In the genomic region with DNA sequence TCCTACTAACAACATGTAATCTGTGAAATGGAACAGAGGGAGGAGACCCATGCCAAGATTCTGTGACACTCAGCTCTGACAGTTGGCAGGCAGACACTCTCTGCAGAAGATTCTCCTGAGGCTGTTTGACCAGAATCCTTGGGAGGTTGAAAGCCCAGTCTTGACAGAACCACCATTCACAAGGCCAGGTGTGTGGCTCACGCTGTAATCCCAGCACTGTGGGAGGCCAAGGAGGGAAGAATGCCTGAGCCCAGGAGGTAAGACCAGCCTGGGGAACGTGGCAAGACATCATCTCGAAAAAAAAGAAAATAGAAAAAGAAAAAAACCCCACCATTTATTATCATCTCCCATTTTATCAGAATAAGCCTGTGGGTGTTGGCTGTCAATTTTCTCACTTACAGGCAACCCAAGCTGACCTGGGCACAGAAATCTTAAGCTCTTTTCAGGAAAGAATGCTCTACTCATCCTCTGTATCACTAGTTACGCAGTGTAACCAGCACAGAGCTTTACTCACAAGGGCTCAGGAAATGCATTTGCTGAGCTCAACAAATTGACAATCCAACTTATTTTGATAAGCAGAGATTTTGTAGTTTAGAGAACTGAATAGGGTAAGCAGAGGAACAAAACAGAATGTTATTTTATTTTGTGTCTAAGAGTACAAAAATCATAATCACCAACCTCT, we compare ENCODE assay signal across 2 cellular contexts. TPM values are rescaled to one million over a fixed set of nuclear protein-coding genes. Genes with fewer than 3 reads are reported as not detected.
"Had no signal": no experiment of that assay in that cellular context is flagged by ENCODE, and none has a peak within 500 bp of the region (broad histone marks: within the 10 kb centered on the region; RNA-seq: fewer than 3 reads in every experiment).

No MANE protein-coding gene starts in this region.

RNA-seq across cellular contexts. Expression of gene NBPF4, which starts 16.8 kb away (rescaled TPM):
- total RNA-seq: G401, GM12878 had no signal
- polyA plus RNA-seq: GM12878 had no signal
